Comparison of ENCODE assay signal across 8 cellular contexts in genomic region chr1:23019094-23019850, GRCh38.
DNase-seq lines count a peak whose midpoint lies in the region; ATAC-seq and TF ChIP-seq lines count a peak whose summit lies in the region.

Gene KDM1A, plus strand, starts transcription at chr1:23019468. Its CDS starts 129 bp downstream, at chr1:23019597.

- H3K9me3 Mint-ChIP-seq in central memory CD8-positive, alpha-beta T cell = peaks cover 6% of the 10 kb centered on the region

- peak within 1 kb of the TSS; percentile 86 for H3K4me3 ChIP-seq in AG10803 (ENCODE audit: low read length)

- DNase-seq in AG10803 (ENCODE audit: low read depth) = peak; percentile 98
- peak; percentile 98 for DNase-seq in NCI-H345 (lab: John Stamatoyannopoulos, UW)
- peak; percentile 87 for DNase-seq in activated CD4-positive, CD25-positive, alpha-beta regulatory T cell treated with anti-CD3 and anti-CD28 coated beads, Interleukin-2, amount 50 U/mL, for 16 hours (ENCODE audit: low read depth, low spot score)
- DNase-seq in central memory CD8-positive, alpha-beta T cell (ENCODE audit: low spot score in 2 of 2) = peak; percentile 86 to 91
- peak; percentile 98 for DNase-seq in iris pigment epithelial cell (ENCODE audit: low read depth)
- peak; percentile 95 for DNase-seq in stimulated activated CD4-positive, alpha-beta T cell treated with anti-CD3 and anti-CD28 coated beads, Interleukin-12 subunit alpha, Interleukin-12 subunit beta, amount 100 ng/mL, for 4 hours

- TF ChIP-seq CTCF in AG10803 (conservative IDR thresholded peaks at IDR 0.05; ENCODE audit: low read length) = peak; percentile 36

- in situ Hi-C loops in GM18951 (cut with MboI; ENCODE audit: low sequenced_read_pairs, unreplicated experiment) = no loop called here

- H3K4me3 Mint-ChIP-seq in central memory CD8-positive, alpha-beta T cell = peak within 1 kb of the TSS; percentile 96

- peak; percentile 89 for TF ChIP-seq POLR2A in GM18951 (IDR thresholded peaks at IDR 0.05; ENCODE audit: extremely low read depth, insufficient read depth, insufficient read length)

- no peaks in the 10 kb centered on the region for H3K27me3 Mint-ChIP-seq in central memory CD8-positive, alpha-beta T cell

- peak within 1 kb of the TSS; percentile 88 for H3K27ac Mint-ChIP-seq in central memory CD8-positive, alpha-beta T cell (ENCODE audit: low read depth)

- peaks cover 8% of the 10 kb centered on the region for H3K36me3 Mint-ChIP-seq in central memory CD8-positive, alpha-beta T cell (ENCODE audit: insufficient read depth)

- peak; percentile 93 for ATAC-seq in HG03196 (IDR thresholded peaks at IDR 0.05; ENCODE audit: unreplicated experiment)
- peak; percentile 97 for ATAC-seq in central memory CD8-positive, alpha-beta T cell (replicated peaks; ENCODE audit: extremely low read depth, poor library complexity, severe bottlenecking)

- H3K4me1 Mint-ChIP-seq in central memory CD8-positive, alpha-beta T cell = peaks cover 50% of the 10 kb centered on the region

Comparison
In these comparisons a context has a peak if more than half of its experiments do, and no peak if none do; other contexts are left out.
1. Peak in every context shown above with its lines: DNase-seq, ATAC-seq and H3K4me3 ChIP-seq.